In the genomic region with DNA sequence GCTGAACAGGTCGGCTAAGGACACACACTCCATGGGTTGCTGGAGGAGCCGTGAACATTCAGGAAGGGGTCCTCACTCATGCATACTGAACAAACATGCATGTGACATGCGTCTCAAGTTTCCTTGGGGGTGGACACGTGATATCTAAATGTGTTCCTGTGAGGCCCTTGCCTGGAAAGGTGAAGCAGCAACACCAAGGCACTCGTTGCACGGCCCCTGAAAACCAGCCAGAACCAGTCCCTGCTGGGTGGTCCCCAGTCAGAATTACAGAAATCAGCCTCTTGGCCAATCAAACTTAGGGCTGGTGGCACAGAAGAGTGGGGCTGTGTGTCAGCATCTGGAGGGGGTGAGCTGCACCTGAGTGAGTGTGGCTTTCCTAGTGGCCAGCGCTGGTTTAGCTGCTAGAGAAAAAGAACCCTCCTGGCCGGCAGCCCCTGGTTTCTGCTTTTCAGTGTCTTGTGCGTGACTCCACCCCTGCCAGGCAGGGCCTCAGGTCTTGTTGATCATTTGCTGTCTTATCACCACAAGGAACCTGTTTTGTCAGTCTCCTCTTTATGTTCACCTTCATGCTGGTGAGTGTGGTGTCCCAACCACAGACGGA, we compare ENCODE assay signal across 12 cellular contexts. TPM values are rescaled to one million over a fixed set of nuclear protein-coding genes. Genes with fewer than 3 reads are reported as not detected.
DNase-seq lines count a peak whose midpoint lies in the region; ATAC-seq and TF ChIP-seq lines count a peak whose summit lies in the region.
"Had no signal": no experiment of that assay in that cellular context is flagged by ENCODE, and none has a peak within 500 bp of the region (broad histone marks: within the 10 kb centered on the region; RNA-seq: fewer than 3 reads in every experiment).

No MANE protein-coding gene starts in this region.

- peak overlapping the region in 2 of 7 donors; percentile 11 to 12 for H3K4me3 Mint-ChIP-seq in CD8-positive, alpha-beta memory T cell
- H3K4me3 Mint-ChIP-seq: activated B cell treated with CpG ODN at 0.5 μM for 24 hours; CD4-positive, alpha-beta memory T cell had no signal

- TF ChIP-seq CTCF in GM12875 (IDR thresholded peaks at IDR 0.05; ENCODE audit: borderline replicate concordance, insufficient read depth, low read depth, low read length), result 0 out of 2 replicates have a peak, but pooled peaks have one; percentile 19

- peak overlapping the region in 6 of 8 donors; percentile 13 to 74 (median 64) for H3K27ac Mint-ChIP-seq in CD8-positive, alpha-beta memory T cell
- H3K27ac Mint-ChIP-seq: activated B cell treated with CpG ODN at 0.5 μM for 24 hours had no signal

- H3K27me3 Mint-ChIP-seq in CD8-positive, alpha-beta memory T cell, result no peaks in the 10 kb centered on the region
- H3K27me3 Mint-ChIP-seq: CD4-positive, alpha-beta memory T cell had no signal

- peaks cover 4% of the 10 kb centered on the region for H3K4me1 ChIP-seq in CD8-positive, alpha-beta memory T cell (ENCODE audit: insufficient read depth, low read length)

- no peaks in the 10 kb centered on the region for H3K9me3 Mint-ChIP-seq in CD8-positive, alpha-beta memory T cell
- H3K9me3 Mint-ChIP-seq: activated B cell treated with CpG ODN at 0.5 μM for 24 hours; CD4-positive, alpha-beta memory T cell had no signal

- H3K36me3 Mint-ChIP-seq in CD8-positive, alpha-beta memory T cell, result no peaks in the 10 kb centered on the region
- H3K36me3 Mint-ChIP-seq: CD4-positive, alpha-beta memory T cell had no signal

- H3K9me3 ChIP-seq in CD8-positive, alpha-beta memory T cell (ENCODE audit: low read length), result no peaks in the 10 kb centered on the region
- no peaks in the 10 kb centered on the region for H3K9me3 ChIP-seq in MG63

- DNase-seq in CD8-positive, alpha-beta memory T cell, result peak in 1 of 5 donors; percentile 47
- DNase-seq in NOMO-1 (lab: John Stamatoyannopoulos, UW; ENCODE audit: unreplicated experiment in 2 of 2) (peak; percentile 66 to 78), left kidney (ENCODE audit: low read depth, low spot score) (peak; percentile 97), MG63 (no peak), Kasumi-1 (lab: John Stamatoyannopoulos, UW) (no peak)
- no peak for DNase-seq in stimulated activated CD8-positive, alpha-beta memory T cell treated with anti-CD3 and anti-CD28 coated beads, Interleukin-4, amount 100 ng/mL, for 48 hours
- DNase-seq: activated B cell treated with CpG ODN at 0.5 μM for 24 hours; caudate nucleus; CD4-positive, alpha-beta memory T cell had no signal

- H3K27me3 ChIP-seq in CD8-positive, alpha-beta memory T cell (ENCODE audit: insufficient read depth, low read length, poor library complexity, severe bottlenecking), result no peaks in the 10 kb centered on the region
- no peaks in the 10 kb centered on the region for H3K27me3 ChIP-seq in MG63

- H3K27ac ChIP-seq in CD8-positive, alpha-beta memory T cell (ENCODE audit: low read depth, low read length), result no peak overlapping the region

- H3K36me3 ChIP-seq in CD8-positive, alpha-beta memory T cell (ENCODE audit: insufficient read depth, low read length), result no peaks in the 10 kb centered on the region
- H3K36me3 ChIP-seq in MG63, result no peaks in the 10 kb centered on the region

- peaks cover 6 to 16% (median 11%) of the 10 kb centered on the region in 3 donors for H3K4me1 Mint-ChIP-seq in CD8-positive, alpha-beta memory T cell

- CTCF ChIA-PET in CD8-positive, alpha-beta memory T cell (lab: Charles Lee), result no interaction called here

- no peak for ATAC-seq in HG03520 (IDR thresholded peaks at IDR 0.05; ENCODE audit: unreplicated experiment)

- POLR2A ChIA-PET in CD8-positive, alpha-beta memory T cell (lab: Charles Lee), result no interaction called here

- no peak overlapping the region for H3K4me3 ChIP-seq in CD8-positive, alpha-beta memory T cell (ENCODE audit: low read length)
- H3K4me3 ChIP-seq in GM12875 (ENCODE audit: low read depth, low read length) (no peak overlapping the region), MG63 (no peak overlapping the region)

RNA-seq across cellular contexts. Expression of a gene that starts 3.2 kb away (rescaled TPM):
- total RNA-seq in CD8-positive, alpha-beta memory T cell, result not detected
- polyA plus RNA-seq in CD8-positive, alpha-beta memory T cell, result not detected
- not detected in 2 replicates for total RNA-seq in MG63 (2014; rRNA removed; shearing (Covaris generic); ENCODE audit: low replicate concordance)
- total RNA-seq: activated B cell treated with CpG ODN at 0.5 μM for 24 hours; CD4-positive, alpha-beta memory T cell had no signal
- polyA plus RNA-seq: CD4-positive, alpha-beta memory T cell; neural cell had no signal

RNA-seq across cellular contexts. Expression of a gene that starts 5.8 kb away (rescaled TPM):
- total RNA-seq in CD8-positive, alpha-beta memory T cell, result not detected
- not detected for polyA plus RNA-seq in CD8-positive, alpha-beta memory T cell
- not detected in 2 replicates for total RNA-seq in MG63 (2014; rRNA removed; shearing (Covaris generic); ENCODE audit: low replicate concordance)
- total RNA-seq: activated B cell treated with CpG ODN at 0.5 μM for 24 hours; CD4-positive, alpha-beta memory T cell had no signal
- polyA plus RNA-seq: CD4-positive, alpha-beta memory T cell; neural cell had no signal

Comparison
In these comparisons a context has a peak if more than half of its experiments do, and no peak if none do; other contexts are left out.
1. DNase-seq: peak in NOMO-1 (2 of 2) and left kidney (single experiment); none in stimulated activated CD8-positive, alpha-beta memory T cell treated with anti-CD3 and anti-CD28 coated beads, Interleukin-4, amount 100 ng/mL, for 48 hours (single experiment), MG63 (single experiment) and Kasumi-1 (0 of 2).